ENCODE assay signal across 8 cellular contexts in the genomic region with DNA sequence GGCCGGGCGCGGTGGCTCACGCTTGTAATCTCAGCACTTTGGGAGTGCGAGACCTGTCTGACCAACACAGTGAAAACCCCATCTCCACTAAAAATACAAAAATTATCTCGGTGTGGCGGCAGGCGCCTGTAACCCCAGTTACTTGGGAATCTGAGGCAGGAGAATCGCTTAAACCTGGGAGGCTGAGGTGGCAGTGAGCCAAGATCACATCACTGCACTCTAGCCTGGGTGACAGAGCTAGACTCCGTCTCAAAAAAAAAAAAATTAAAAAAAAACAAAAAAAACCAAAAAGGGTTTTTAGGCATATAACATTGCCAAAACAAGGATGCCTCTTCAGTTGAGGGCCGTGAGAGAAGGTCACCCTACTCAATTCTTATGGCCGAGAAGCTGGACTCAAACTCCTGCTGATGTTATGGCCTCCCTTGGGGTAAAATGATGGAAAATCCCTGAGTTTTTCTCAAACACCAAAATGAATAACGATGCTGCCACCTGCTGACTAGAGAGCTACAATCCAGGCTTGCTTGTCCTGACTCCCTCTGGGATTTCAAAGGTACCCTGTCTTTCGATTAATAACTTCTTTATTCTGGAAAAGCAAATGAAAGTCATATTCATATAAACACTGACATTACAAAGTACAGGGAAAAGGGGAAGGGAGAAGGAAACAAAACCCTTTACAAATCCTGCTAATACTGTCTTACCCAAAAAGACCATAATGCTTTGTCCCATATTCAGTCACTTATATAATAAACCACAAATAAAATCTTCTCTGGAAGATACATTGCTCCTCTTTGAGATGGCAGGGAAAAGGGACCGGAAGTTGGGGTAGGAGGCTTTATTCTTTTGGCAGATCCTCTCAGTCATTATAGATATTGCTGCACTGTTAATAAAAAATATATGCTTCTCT. TPM values are rescaled to one million over a fixed set of nuclear protein-coding genes. Genes with fewer than 3 reads are reported as not detected.
DNase-seq lines count a peak whose midpoint lies in the region; ATAC-seq and TF ChIP-seq lines count a peak whose summit lies in the region.

No MANE protein-coding gene starts in this region.

- peak; percentile 74 for TF ChIP-seq CTCF in astrocyte of the spinal cord (IDR thresholded peaks at IDR 0.05; ENCODE audit: low read depth, low read length)

- ATAC-seq in HG03175 (IDR thresholded peaks at IDR 0.05; ENCODE audit: unreplicated experiment): no peak
- ATAC-seq in GM21447 (IDR thresholded peaks at IDR 0.05; ENCODE audit: unreplicated experiment): no peak

- DNase-seq in COLO829 (ENCODE audit: low spot score) (peak; percentile 66), H4 (ENCODE audit: low spot score) (peak; percentile 75), NCI-H82 treated with DMSO at 0.1 percent for 48 hours (lab: John Stamatoyannopoulos, UW; ENCODE audit: unreplicated experiment) (peak; percentile 31), astrocyte of the spinal cord (ENCODE audit: low read depth, low spot score) (peak; percentile 82)
- DNase-seq in stimulated activated CD4-positive, alpha-beta T cell treated with anti-CD3 and anti-CD28 coated beads, Interleukin-2, amount 100 ng/mL, for 4 hours (ENCODE audit: low read depth): peak; percentile 13

- 0 out of 2 replicates have a peak, but pooled peaks cover 2% of the 10 kb centered on the region for H3K4me1 ChIP-seq in iPS-20b (ENCODE audit: insufficient read depth, low read length)

- H3K9ac ChIP-seq in iPS-20b (ENCODE audit: low read depth, low read length): peak overlapping the region; percentile 40; the same call in 1 of the 2 replicates

- no peaks in the 10 kb centered on the region for H3K9me3 ChIP-seq in iPS-20b (ENCODE audit: insufficient read depth, low read depth, low read length)

- no peak overlapping the region for H3K27ac ChIP-seq in iPS-20b (ENCODE audit: low read length)

- H3K36me3 ChIP-seq in iPS-20b (ENCODE audit: insufficient read depth, low read depth, low read length): peaks cover 47% of the 10 kb centered on the region

- H3K27me3 ChIP-seq in iPS-20b (ENCODE audit: insufficient read depth, low read length): no peaks in the 10 kb centered on the region

- in situ Hi-C loops in astrocyte of the spinal cord (cut with HindIII; ENCODE audit: low sequenced_read_pairs): no loop called here

- no peak overlapping the region for H3K4me3 ChIP-seq in astrocyte of the spinal cord (ENCODE audit: low read depth, low read length)
- H3K4me3 ChIP-seq in iPS-20b (ENCODE audit: low read length): no peak overlapping the region

RNA-seq across cellular contexts. Expression of a gene that starts 10.7 kb away (rescaled TPM):
- not detected in 2 replicates for total RNA-seq in H4 (2014; rRNA removed; shearing (Covaris generic))

RNA-seq across cellular contexts. Expression of a gene that starts 40.1 kb away (rescaled TPM):
- 32.9 and 44.9 TPM in 2 replicates for total RNA-seq in H4 (2014; rRNA removed; shearing (Covaris generic))

RNA-seq across cellular contexts. Expression of a gene that starts 45.6 kb away (rescaled TPM):
- total RNA-seq in H4 (2014; rRNA removed; shearing (Covaris generic)): not detected in 2 replicates

RNA-seq across cellular contexts. Expression of a gene that starts 49.9 kb away (rescaled TPM):
- total RNA-seq in H4 (2014; rRNA removed; shearing (Covaris generic)): 25.6 and 25.8 TPM in 2 replicates

Comparison
In these comparisons a context has a peak if more than half of its experiments do, and no peak if none do; other contexts are left out.
1. DNase-seq: peak in every context shown above with its lines; median percentile 82 in astrocyte of the spinal cord; 75 in H4; 66 in COLO829; 31 in NCI-H82 treated with DMSO at 0.1 percent for 48 hours; 13 in stimulated activated CD4-positive, alpha-beta T cell treated with anti-CD3 and anti-CD28 coated beads, Interleukin-2, amount 100 ng/mL, for 4 hours.